20 cellular contexts compared by ENCODE assay signal in genomic region chr4:137430171-137430570, GRCh38.
"Had no signal": no experiment of that assay in that cellular context is flagged by ENCODE, and none has a peak within 500 bp of the region (broad histone marks: within the 10 kb centered on the region; RNA-seq: fewer than 3 reads in every experiment).

No MANE protein-coding gene starts in this region.

- DNase-seq: cerebellar nuclear complex; dorsolateral prefrontal cortex; effector CD4-positive, alpha-beta T cell; hypothalamus; immature natural killer cell; islet precursor cell; mesenchymal stem cell; natural killer cell; pancreas; stimulated activated CD4-positive, alpha-beta T cell treated with anti-CD3 and anti-CD28 coated beads, Interleukin-2, amount 100 ng/mL, for 24 hours; stimulated activated CD4-positive, alpha-beta T cell treated with anti-CD3 and anti-CD28 coated beads, Interleukin-4, amount 100 ng/mL, for 24 hours; stimulated activated naive CD4-positive, alpha-beta T cell treated with Interleukin-2 at 50 U/mL for 16 hours; stomach; tibial artery had no signal

- H3K27me3 ChIP-seq: dorsolateral prefrontal cortex, neutrophil, pancreas, stomach, tibial artery had no signal

- H3K4me1 ChIP-seq: pancreas, stomach had no signal

- H3K4me3 ChIP-seq: dorsolateral prefrontal cortex, pancreas, stomach, tibial artery had no signal

- H3K27ac ChIP-seq: dorsolateral prefrontal cortex, epithelial cell of prostate, neutrophil, pancreas, stomach had no signal

- ATAC-seq: esophagus mucosa, natural killer cell, pancreas, sciatic nerve had no signal

- H3K9me3 ChIP-seq: neutrophil, pancreas, tibial artery had no signal

- H3K36me3 ChIP-seq: neutrophil, pancreas, stomach, tibial artery had no signal

- FAIRE-seq: colon, frontal cortex, pancreas had no signal
